In the genomic region with DNA sequence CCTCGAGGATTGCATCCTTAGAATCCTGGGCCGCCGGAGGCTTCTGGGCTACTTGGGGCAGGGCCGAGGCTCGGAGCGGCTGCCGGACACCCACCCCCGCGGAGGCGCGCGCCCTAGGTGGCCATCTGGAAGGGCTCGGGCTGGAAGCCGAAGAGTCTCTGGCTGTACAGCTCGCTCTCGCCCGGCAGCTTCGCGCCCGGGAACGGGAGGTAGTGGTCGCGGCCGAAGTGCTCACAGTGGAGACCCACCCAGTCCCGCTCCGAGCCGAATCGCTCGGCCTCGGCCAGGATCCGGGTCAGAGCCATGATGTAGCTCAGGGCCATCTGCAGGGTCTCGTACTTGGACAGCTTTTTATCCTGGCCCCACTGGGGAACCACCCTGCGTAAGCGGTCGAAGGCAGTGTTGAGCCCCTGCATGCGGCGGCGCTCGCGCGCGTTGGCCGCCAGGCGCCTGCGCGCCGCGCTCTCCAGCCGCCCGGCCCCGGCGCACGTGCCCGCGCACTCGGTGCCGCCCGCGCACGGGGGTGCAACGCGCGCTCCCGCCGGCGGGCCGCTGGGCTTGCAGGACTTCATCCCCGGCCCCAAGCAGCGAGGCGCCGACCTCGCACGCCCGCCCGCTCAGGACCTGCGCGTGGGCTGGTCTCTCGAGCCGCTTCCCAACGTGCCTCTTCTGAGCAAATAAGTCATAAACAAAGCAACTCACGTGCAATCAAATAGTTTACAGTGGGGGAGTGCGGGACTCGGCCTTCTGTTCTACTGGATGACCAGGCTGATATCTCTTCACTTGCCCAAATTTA, we compare ENCODE assay signal across 8 cellular contexts. TPM values are rescaled to one million over a fixed set of nuclear protein-coding genes. Genes with fewer than 3 reads are reported as not detected.
DNase-seq lines count a peak whose midpoint lies in the region; ATAC-seq and TF ChIP-seq lines count a peak whose summit lies in the region.

No MANE protein-coding gene starts in this region.

- no peaks in the 10 kb centered on the region for H3K9me3 ChIP-seq in neutrophil
- no peaks in the 10 kb centered on the region for H3K9me3 ChIP-seq in upper lobe of left lung

- H3K4me3 ChIP-seq in neutrophil (ENCODE audit: low read depth in 1 of 2, low read length in 1 of 2): peak overlapping the region; percentile 64 to 68
- peak overlapping the region; percentile 48 to 71 (median 58) for H3K4me3 ChIP-seq in upper lobe of left lung

- intact Hi-C loops in head of caudate nucleus (cut with DNase I): loop anchor here (5.0 to 10.0 kb wide), 2 partner anchors 73 to 154 kb away; a partner anchor contains a TSS

- no peak overlapping the region for H3K27ac ChIP-seq in neutrophil
- peak overlapping the region in 2 of 4 donors; percentile 18 to 61 for H3K27ac ChIP-seq in upper lobe of left lung

- no peak for TF ChIP-seq EP300 in upper lobe of left lung (IDR thresholded peaks at IDR 0.05)

- peak; percentile 81 for DNase-seq in COLO668 (lab: John Stamatoyannopoulos, UW; ENCODE audit: unreplicated experiment)
- DNase-seq in NCI-H82 (lab: John Stamatoyannopoulos, UW): peak; percentile 83
- DNase-seq in activated naive CD4-positive, alpha-beta T cell treated with anti-CD3 and anti-CD28 coated beads, Interleukin-2, amount 50 U/mL, for 16 hours: peak; percentile 35
- DNase-seq in head of caudate nucleus: peak; percentile 39 to 87 (median 73)
- peak; percentile 39 to 94 for DNase-seq in upper lobe of left lung

- peaks cover 11 to 13% of the 10 kb centered on the region in 2 experiments for H3K4me1 ChIP-seq in neutrophil (ENCODE audit: control insufficient read depth in 1 of 2, insufficient read depth in 1 of 2, low read depth in 1 of 2, low read length in 1 of 2)
- H3K4me1 ChIP-seq in upper lobe of left lung: peaks cover 9 to 15% (median 12%) of the 10 kb centered on the region in 4 donors

- peak; percentile 96 for ATAC-seq in GM19395 (IDR thresholded peaks at IDR 0.05; ENCODE audit: unreplicated experiment)
- peak; percentile 90 for ATAC-seq in HG03460 (IDR thresholded peaks at IDR 0.05; ENCODE audit: unreplicated experiment)
- peak; percentile 81 to 97 for ATAC-seq in upper lobe of left lung (ENCODE audit: low FRiP score in 2 of 2)

- no peak for TF ChIP-seq CTCF in neutrophil (IDR thresholded peaks at IDR 0.05)
- peak in 3 of 6 experiments; percentile 37 to 53 (median 39) for TF ChIP-seq CTCF in upper lobe of left lung (IDR thresholded peaks at IDR 0.05)

- H3K36me3 ChIP-seq in neutrophil (no peaks in the 10 kb centered on the region), upper lobe of left lung (no peaks in the 10 kb centered on the region)

- H3K27me3 ChIP-seq in neutrophil (peaks cover 74% of the 10 kb centered on the region), upper lobe of left lung (no peaks in the 10 kb centered on the region)

- TF ChIP-seq POLR2A in upper lobe of left lung (IDR thresholded peaks at IDR 0.05): no peak

- 0 to 1% methylated on average over 26 to 38 of the region's 83 CpGs for WGBS in upper lobe of left lung, 2 donors

RNA-seq across cellular contexts. Expression of a gene that starts 0.6 kb away (rescaled TPM):
- total RNA-seq in upper lobe of left lung: not detected
